Comparison of ENCODE assay signal across 9 cellular contexts in the genomic region with DNA sequence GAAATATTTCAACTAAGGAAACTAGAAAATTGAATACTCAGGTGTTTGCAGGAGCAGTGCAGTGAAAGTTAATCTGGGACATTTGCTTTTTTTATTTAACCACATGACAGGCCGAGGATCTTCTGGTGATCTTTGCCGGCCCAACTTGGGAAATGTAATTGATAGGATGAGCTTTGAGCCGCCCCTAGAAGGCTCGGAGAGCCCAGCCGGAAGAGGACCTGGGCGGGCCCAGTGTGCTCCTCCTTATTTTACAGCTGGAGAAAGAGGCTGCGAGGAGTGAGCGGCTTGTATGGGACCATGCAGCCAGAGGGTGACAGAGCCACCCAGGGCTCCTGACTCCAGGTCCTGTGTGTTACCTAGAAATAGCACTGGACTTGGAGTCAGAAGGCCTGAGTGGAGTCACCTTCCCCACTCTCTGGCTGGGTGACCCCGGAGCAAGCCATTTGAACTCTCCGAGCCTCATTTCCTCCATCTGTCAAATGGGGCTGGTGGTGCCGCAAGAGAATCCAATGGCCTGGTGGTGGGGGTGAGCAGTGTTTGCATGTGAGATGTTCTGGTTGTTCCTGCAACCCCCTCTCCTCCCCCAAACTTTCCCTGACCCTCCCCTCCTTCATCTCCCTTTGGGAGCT. TPM values are rescaled to one million over a fixed set of nuclear protein-coding genes. Genes with fewer than 3 reads are reported as not detected.
A peak's percentile ranks its signal among the peaks of the same experiment; 100 is the strongest.
DNase-seq lines count a peak whose midpoint lies in the region; ATAC-seq, FAIRE-seq and TF ChIP-seq lines count a peak whose summit lies in the region.
"Had no signal": no experiment of that assay in that cellular context is flagged by ENCODE, and none has a peak within 500 bp of the region (broad histone marks: within the 10 kb centered on the region; RNA-seq: fewer than 3 reads in every experiment).

No MANE protein-coding gene starts in this region.

- H4K8ac ChIP-seq in H1 (ENCODE audit: extremely low read depth, insufficient read depth, low read length) = no peak overlapping the region

- no peak for ATAC-seq in GM21526 (IDR thresholded peaks at IDR 0.05; ENCODE audit: low FRiP score, unreplicated experiment)
- no peak for ATAC-seq in HG02970 (IDR thresholded peaks at IDR 0.05; ENCODE audit: low FRiP score, unreplicated experiment)

- no peak overlapping the region for H2BK20ac ChIP-seq in H1 (ENCODE audit: low read length)

- peaks cover 11% of the 10 kb centered on the region; the same call in 1 of the 2 replicates for H3K23me2 ChIP-seq in H1 (ENCODE audit: low read depth, low read length)

- TF ChIP-seq EP300 in H1 (IDR thresholded peaks at IDR 0.05; ENCODE audit: borderline replicate concordance in 1 of 2, low read depth in 2 of 2, low read length in 2 of 2) = no peak

- H3K18ac ChIP-seq in H1 (ENCODE audit: extremely low read depth, low read length) = no peak overlapping the region

- H3K4me1 ChIP-seq in BLaER1 treated with 17β-estradiol and CSF1 and Interleukin-3, amounts not matched to agents 10 nM and 100 nM = peaks cover 23 to 49% (median 35%) of the 10 kb centered on the region in 10 experiments
- H3K4me1 ChIP-seq in H1 (replicated peaks in 1 of 4; ENCODE audit: control insufficient read depth in 3 of 4, insufficient read depth in 4 of 4, low read length in 3 of 4) (peaks cover 2 to 11% (median 4%) of the 10 kb centered on the region in 4 experiments; a peak in 5 of 7 replicates), muscle layer of duodenum (ENCODE audit: control insufficient read depth in 1 of 2, insufficient read depth in 2 of 2, low read length in 2 of 2) (peaks cover 15 to 28% of the 10 kb centered on the region in 2 donors)

- H3K14ac ChIP-seq in H1 (ENCODE audit: insufficient read length) = no peak overlapping the region

- H2AK5ac ChIP-seq in H1 (ENCODE audit: low read depth, low read length) = no peak overlapping the region

- peak overlapping the region; percentile 91 to 100 (median 96) for H3K4me3 ChIP-seq in BLaER1 treated with 17β-estradiol and CSF1 and Interleukin-3, amounts not matched to agents 10 nM and 100 nM
- H3K4me3 ChIP-seq in H1 (ENCODE audit: extremely low read depth in 1 of 4, insufficient read depth in 2 of 4, low read depth in 3 of 4, low read length in 4 of 4) = peak overlapping the region; percentile 60 to 93 (median 64); a peak in 7 of 8 replicates
- peak overlapping the region; percentile 79 to 99 for H3K4me3 ChIP-seq in muscle layer of duodenum (ENCODE audit: low read depth in 1 of 2, low read length in 2 of 2)

- TF ChIP-seq RAD21 in H1 (IDR thresholded peaks at IDR 0.05 in 1 of 2, conservative IDR thresholded peaks at IDR 0.05 in 1 of 2; ENCODE audit: low read depth in 2 of 2, low read length in 2 of 2) = no peak

- no peak overlapping the region for H2AFZ ChIP-seq in H1 (ENCODE audit: low read length)

- no peak overlapping the region for H2BK12ac ChIP-seq in H1 (ENCODE audit: low read depth, low read length)

- H3K79me1 ChIP-seq in H1 (ENCODE audit: low read depth, low read length) = peaks cover 4% of the 10 kb centered on the region; the same call in 1 of the 2 replicates

- H2BK120ac ChIP-seq in H1 (replicated peaks; ENCODE audit: low read depth, low read length) = no peak overlapping the region

- H2BK15ac ChIP-seq in H1 (ENCODE audit: low read length) = no peak overlapping the region

- no peak overlapping the region for H4K91ac ChIP-seq in H1 (replicated peaks; ENCODE audit: insufficient read length, low read length)

- TF ChIP-seq POLR2A in H1 (IDR thresholded peaks at IDR 0.05; ENCODE audit: control extremely low read depth in 1 of 2, low read depth in 2 of 2, low read length in 2 of 2) = no peak

- no peak for TF ChIP-seq CTCF in H1 (IDR thresholded peaks at IDR 0.05; ENCODE audit: control extremely low read depth in 1 of 3, insufficient read depth in 1 of 3, low read depth in 1 of 3, low read length in 3 of 3)

- no peak overlapping the region for H2BK5ac ChIP-seq in H1 (ENCODE audit: low read depth, low read length)

- H3K27me3 ChIP-seq in BLaER1 treated with 17β-estradiol and CSF1 and Interleukin-3, amounts not matched to agents 10 nM and 100 nM = peaks cover 0 to 19% (median 13%) of the 10 kb centered on the region in 11 experiments; a peak in 17 of 22 replicates
- H3K27me3 ChIP-seq in H1 (replicated peaks in 1 of 4; ENCODE audit: control insufficient read depth in 3 of 4, extremely low read depth in 1 of 4, insufficient read depth in 3 of 4, low read length in 3 of 4) (peaks cover 0 to 21% (median 12%) of the 10 kb centered on the region in 4 experiments; a peak in 5 of 7 replicates), muscle layer of duodenum (ENCODE audit: low read depth, low read length) (no peaks in the 10 kb centered on the region)

- H3K9ac ChIP-seq in BLaER1 treated with 17β-estradiol and CSF1 and Interleukin-3, amounts not matched to agents 10 nM and 100 nM = peak overlapping the region; percentile 77 to 95 (median 91); a peak in 21 of 22 replicates
- H3K9ac ChIP-seq in H1 (replicated peaks in 1 of 4; ENCODE audit: extremely low read depth in 1 of 4, low read depth in 3 of 4, low read length in 3 of 4) = no peak overlapping the region; a peak in 1 of 7 replicates

- POLR2A ChIA-PET in H1 (lab: Charles Lee; ENCODE audit: partially characterized antibody) = interaction anchor here (0.5 to 2.3 kb wide), 7 partner anchors 10 to 157 kb away, joined by 3 to 8 read pairs (median 4); no protein-coding TSS in a partner anchor

- H3K4ac ChIP-seq in H1 (replicated peaks; ENCODE audit: insufficient read length, low read depth, low read length) = no peak overlapping the region

- H3K56ac ChIP-seq in H1 (replicated peaks; ENCODE audit: insufficient read length, low read depth, low read length) = no peak overlapping the region

- H4K20me1 ChIP-seq in BLaER1 treated with 17β-estradiol and CSF1 and Interleukin-3, amounts not matched to agents 10 nM and 100 nM = peaks cover 44 to 61% (median 61%) of the 10 kb centered on the region in 11 experiments; a peak in 21 of 22 replicates
- peaks cover 11 to 21% of the 10 kb centered on the region in 2 experiments for H4K20me1 ChIP-seq in H1 (replicated peaks in 1 of 2; ENCODE audit: control insufficient read depth in 1 of 2, insufficient read depth in 2 of 2, low read length in 2 of 2)

- CTCF ChIA-PET in H1 (lab: Charles Lee; ENCODE audit: partially characterized antibody) = interaction anchor here (0.8 to 3.3 kb wide), 16 partner anchors 10 to 258 kb away, joined by 3 to 12 read pairs (median 5); no protein-coding TSS in a partner anchor

- H4K5ac ChIP-seq in H1 (ENCODE audit: insufficient read length, low read depth, low read length) = no peak overlapping the region

- DNase-seq in NOMO-1 treated with dmso at 0.1 percent for 144 hours (lab: John Stamatoyannopoulos, UW; ENCODE audit: unreplicated experiment) (peak; percentile 2), H1 (ENCODE audit: low read depth in 1 of 2, low spot score in 2 of 2) (no peak), iPS-NIHi11 (ENCODE audit: low spot score) (no peak), NCI-H1694 treated with DMSO at 0.1 percent for 48 hours (lab: John Stamatoyannopoulos, UW) (no peak)

- peaks cover 0 to 40% of the 10 kb centered on the region in 2 experiments; a peak in 3 of 4 replicates for H3K79me2 ChIP-seq in H1 (ENCODE audit: control insufficient read depth in 1 of 2, insufficient read depth in 2 of 2, low read length in 2 of 2)

- H3K27ac ChIP-seq in BLaER1 treated with 17β-estradiol and CSF1 and Interleukin-3, amounts not matched to agents 10 nM and 100 nM = peak overlapping the region in 2 of 11 experiments; percentile 69 to 74; a peak in 5 of 22 replicates
- H3K27ac ChIP-seq in H1 (ENCODE audit: low read depth, low read length) (no peak overlapping the region), muscle layer of duodenum (ENCODE audit: low read length) (peak overlapping the region; percentile 94)

- no peak overlapping the region for H3K23ac ChIP-seq in H1 (ENCODE audit: insufficient read length)

- H3K9me3 ChIP-seq in BLaER1 treated with 17β-estradiol and CSF1 and Interleukin-3, amounts not matched to agents 10 nM and 100 nM (replicated peaks in 1 of 11) = no peaks in the 10 kb centered on the region
- no peaks in the 10 kb centered on the region for H3K9me3 ChIP-seq in H1 (ENCODE audit: insufficient read depth in 2 of 2, low read depth in 1 of 2, low read length in 1 of 2)
- H3K9me3 ChIP-seq in muscle layer of duodenum (ENCODE audit: control insufficient read depth in 1 of 2, low read length in 2 of 2) = no peaks in the 10 kb centered on the region

- peaks cover 0 to 17% (median 2%) of the 10 kb centered on the region in 11 experiments; a peak in 10 of 22 replicates for H3K36me3 ChIP-seq in BLaER1 treated with 17β-estradiol and CSF1 and Interleukin-3, amounts not matched to agents 10 nM and 100 nM
- H3K36me3 ChIP-seq in H1 (ENCODE audit: control insufficient read depth in 2 of 4, insufficient read depth in 4 of 4, low read length in 3 of 4) (no peaks in the 10 kb centered on the region), muscle layer of duodenum (ENCODE audit: control insufficient read depth in 1 of 2, insufficient read depth in 2 of 2, low read length in 2 of 2) (no peaks in the 10 kb centered on the region)

- 36% methylated on average over 11 of the region's 11 CpGs; no CpG with 5 or more reads in 1 of the 2 experiments for WGBS in H1 (ENCODE audit: extremely low coverage in 1 of 2, insufficient coverage in 1 of 2, insufficient read length in 1 of 2, insufficient replicate concordance in 2 of 2, low coverage in 1 of 2, low lambda C conversion rate in 2 of 2, missing lambda C conversion rate in 1 of 2), 2 experiments

- H3K4me2 ChIP-seq in BLaER1 treated with 17β-estradiol and CSF1 and Interleukin-3, amounts not matched to agents 10 nM and 100 nM = peak overlapping the region; percentile 91 to 100 (median 98)
- H3K4me2 ChIP-seq in H1 (ENCODE audit: insufficient read depth in 1 of 2, low read depth in 2 of 2, low read length in 2 of 2) = peak overlapping the region; percentile 81 to 97

- no peak for FAIRE-seq in H1 (lab: Jason Lieb, UNC)
- FAIRE-seq: endometrium had no signal

TF ChIP-seq in H1, 55 proteins besides CTCF, POLR2A, EP300 and RAD21 (continues in another document):
- no peak for TF ChIP-seq EZH2 (IDR thresholded peaks at IDR 0.05; ENCODE audit: low read depth, low read length, severe bottlenecking)
- TF ChIP-seq RFX5 (IDR thresholded peaks at IDR 0.05; ENCODE audit: borderline replicate concordance, low read depth, low read length) = no peak
- TF ChIP-seq SP4 (IDR thresholded peaks at IDR 0.05; ENCODE audit: low read length) = no peak
- TF ChIP-seq TAF1 (IDR thresholded peaks at IDR 0.05; ENCODE audit: low read depth, low read length) = no peak
- no peak for TF ChIP-seq CBX5 (IDR thresholded peaks at IDR 0.05; ENCODE audit: low read depth, low read length)

RNA-seq across cellular contexts. Expression of a gene that starts 2.5 kb away (rescaled TPM):
- total RNA-seq in H1 (2021; fragmentation: NEBNext Ultra II Directional; extraction: Animal tissue kit (Norgen Biotek cat#: 25700)) = 11.4 and 11.5 TPM in 2 replicates
- polyA plus RNA-seq in H1 (2011; rRNA removed) = 1.7 and 2.5 TPM in 2 replicates
- polyA plus RNA-seq in H1 (2011; cell fraction: cytosol; rRNA removed) = 1.8 TPM
- polyA plus RNA-seq in H1 (2011; cell fraction: nucleus; rRNA removed) = 6.4 TPM
- 3.8 to 5.2 TPM (median 4.8 TPM) in 4 replicates for polyA plus RNA-seq in H1 (2012, experiment 1 of 2)
- 1.3 TPM for polyA plus RNA-seq in H1 (2012, experiment 2 of 2)
- polyA plus RNA-seq in H1 (2013, experiment 1 of 2) = 6.2 TPM
- 3.9 TPM for polyA plus RNA-seq in H1 (2013, experiment 2 of 2)
- polyA minus RNA-seq in H1 (2011; rRNA and poly(A)+ RNA removed) = 6.3 and 7.6 TPM in 2 replicates
- polyA minus RNA-seq in H1 (2011; cell fraction: cytosol; rRNA and poly(A)+ RNA removed) = 5.9 TPM
- polyA minus RNA-seq in H1 (2011; cell fraction: nucleus; rRNA and poly(A)+ RNA removed) = 10.0 TPM

Comparison
In these comparisons a context has a peak if more than half of its experiments do, and no peak if none do; other contexts are left out.
1. H3K9ac ChIP-seq: peak in BLaER1 treated with 17β-estradiol and CSF1 and Interleukin-3, amounts not matched to agents 10 nM and 100 nM (11 of 11); none in H1 (0 of 4).
2. Peak in every context shown above with its lines, with median percentiles within 50 percentile points of each other: H3K4me3 ChIP-seq.